In the genomic region with DNA sequence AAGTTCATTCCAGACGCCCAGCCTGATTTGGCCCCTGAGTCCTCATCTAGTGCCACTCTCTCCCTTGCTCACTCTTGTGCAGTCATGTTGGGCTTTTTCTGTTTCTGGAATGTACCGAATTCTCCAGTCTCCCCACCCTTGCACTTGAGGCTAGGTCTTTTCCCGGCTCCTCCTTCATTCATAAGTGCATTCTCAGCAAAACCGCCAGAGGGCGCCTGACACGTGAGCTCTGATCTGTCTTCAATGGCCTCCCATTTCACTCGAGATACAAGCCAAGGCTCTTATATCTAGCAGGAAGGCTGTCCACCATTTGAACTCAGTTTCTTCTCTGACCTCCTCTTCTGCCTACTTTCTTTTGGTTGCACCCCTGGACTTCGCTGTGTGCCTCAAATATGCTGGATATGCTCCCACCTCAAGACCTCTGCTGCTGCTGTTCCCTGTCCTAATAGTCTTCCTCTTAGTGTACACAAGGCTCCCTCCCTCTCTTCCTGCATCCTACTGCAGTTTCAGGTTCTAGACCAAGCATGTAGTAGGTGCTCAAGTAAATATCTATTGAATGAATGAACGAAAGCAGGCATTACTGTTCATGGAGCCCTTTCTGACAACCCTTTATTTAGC, we compare ENCODE assay signal across 8 cellular contexts.
DNase-seq lines count a peak whose midpoint lies in the region; ATAC-seq and TF ChIP-seq lines count a peak whose summit lies in the region.

No MANE protein-coding gene starts in this region.

- H3K9me3 Mint-ChIP-seq in Calu3 (ENCODE audit: low read depth, unreplicated experiment) (no peaks in the 10 kb centered on the region), endothelial cell (ENCODE audit: unreplicated experiment) (no peaks in the 10 kb centered on the region), mesothelial cell of epicardium (no peaks in the 10 kb centered on the region)
- no peaks in the 10 kb centered on the region for H3K9me3 Mint-ChIP-seq in activated CD8-positive, alpha-beta T cell treated with anti-CD3 and anti-CD28 coated beads, Interleukin-2, amount 10 ng/mL, durations not matched to agents 7 days and 5 days (ENCODE audit: insufficient read depth)

- intact Hi-C loops in Calu3 (cut with micrococcal nuclease; ENCODE audit: unreplicated experiment), result loop anchor here (1.0 kb wide), 3 partner anchors 135 to 496 kb away; no protein-coding TSS in a partner anchor

- H3K4me1 Mint-ChIP-seq in Calu3 (ENCODE audit: low read depth, unreplicated experiment), result peaks cover 11% of the 10 kb centered on the region
- no peaks in the 10 kb centered on the region for H3K4me1 Mint-ChIP-seq in activated CD8-positive, alpha-beta T cell treated with anti-CD3 and anti-CD28 coated beads, Interleukin-2, amount 10 ng/mL, durations not matched to agents 7 days and 5 days (ENCODE audit: low read depth)
- peaks cover 4% of the 10 kb centered on the region for H3K4me1 Mint-ChIP-seq in endothelial cell (ENCODE audit: unreplicated experiment)
- peaks cover 23% of the 10 kb centered on the region for H3K4me1 Mint-ChIP-seq in mesothelial cell of epicardium

- no TSS peak for BruUV-seq in Calu3 (replicated peaks; lab: Mats Ljungman, UMichigan)

- H3K36me3 Mint-ChIP-seq in Calu3 (ENCODE audit: insufficient read depth, unreplicated experiment) (no peaks in the 10 kb centered on the region), endothelial cell (ENCODE audit: low read depth, unreplicated experiment) (no peaks in the 10 kb centered on the region), mesothelial cell of epicardium (no peaks in the 10 kb centered on the region)
- H3K36me3 Mint-ChIP-seq in activated CD8-positive, alpha-beta T cell treated with anti-CD3 and anti-CD28 coated beads, Interleukin-2, amount 10 ng/mL, durations not matched to agents 7 days and 5 days (ENCODE audit: low read depth), result no peaks in the 10 kb centered on the region

- POLR2A ChIA-PET in activated CD8-positive, alpha-beta T cell treated with anti-CD3 and anti-CD28 coated beads, Interleukin-2, amount 10 ng/mL, durations not matched to agents 7 days and 5 days (lab: Charles Lee), result no interaction called here

- TF ChIP-seq CTCF in Calu3 (IDR thresholded peaks at IDR 0.05; ENCODE audit: unreplicated experiment), result peak; percentile 94
- peak; percentile 93 for TF ChIP-seq CTCF in endothelial cell (IDR thresholded peaks at IDR 0.05; ENCODE audit: unreplicated experiment)
- peak; percentile 91 for TF ChIP-seq CTCF in mesothelial cell of epicardium (IDR thresholded peaks at IDR 0.05; ENCODE audit: unreplicated experiment)

- no peaks in the 10 kb centered on the region for H3K27me3 Mint-ChIP-seq in Calu3 (ENCODE audit: unreplicated experiment)
- no peaks in the 10 kb centered on the region for H3K27me3 Mint-ChIP-seq in activated CD8-positive, alpha-beta T cell treated with anti-CD3 and anti-CD28 coated beads, Interleukin-2, amount 10 ng/mL, durations not matched to agents 7 days and 5 days (ENCODE audit: low read depth)
- peaks cover 1% of the 10 kb centered on the region for H3K27me3 Mint-ChIP-seq in endothelial cell (ENCODE audit: unreplicated experiment)
- H3K27me3 Mint-ChIP-seq in mesothelial cell of epicardium (ENCODE audit: low read depth), result no peaks in the 10 kb centered on the region

- ATAC-seq in GM19455 (IDR thresholded peaks at IDR 0.05; ENCODE audit: unreplicated experiment) (peak; percentile 95), HG03460 (IDR thresholded peaks at IDR 0.05; ENCODE audit: unreplicated experiment) (peak; percentile 99)
- ATAC-seq in activated CD8-positive, alpha-beta T cell treated with anti-CD3 and anti-CD28 coated beads, Interleukin-2, amount 10 ng/mL, durations not matched to agents 7 days and 5 days, result peak; percentile 77

- H3K4me3 Mint-ChIP-seq in Calu3 (ENCODE audit: low read depth, unreplicated experiment), result no peak overlapping the region
- H3K4me3 Mint-ChIP-seq in activated CD8-positive, alpha-beta T cell treated with anti-CD3 and anti-CD28 coated beads, Interleukin-2, amount 10 ng/mL, durations not matched to agents 7 days and 5 days, result no peak overlapping the region
- H3K4me3 Mint-ChIP-seq in endothelial cell (ENCODE audit: unreplicated experiment), result no peak overlapping the region
- H3K4me3 Mint-ChIP-seq in mesothelial cell of epicardium, result no peak overlapping the region

- peak overlapping the region; percentile 45 for H3K27ac Mint-ChIP-seq in Calu3 (ENCODE audit: unreplicated experiment)
- no peak overlapping the region for H3K27ac Mint-ChIP-seq in activated CD8-positive, alpha-beta T cell treated with anti-CD3 and anti-CD28 coated beads, Interleukin-2, amount 10 ng/mL, durations not matched to agents 7 days and 5 days
- H3K27ac Mint-ChIP-seq in endothelial cell (ENCODE audit: unreplicated experiment), result no peak overlapping the region
- H3K27ac Mint-ChIP-seq in mesothelial cell of epicardium, result peak overlapping the region; percentile 3

- DNase-seq in Calu3, result peak; percentile 82
- DNase-seq in NCI-H82 (lab: John Stamatoyannopoulos, UW), result peak; percentile 85
- peak; percentile 69 for DNase-seq in activated CD8-positive, alpha-beta T cell treated with anti-CD3 and anti-CD28 coated beads, Interleukin-2, amount 10 ng/mL, durations not matched to agents 7 days and 5 days
- peak; percentile 80 for DNase-seq in endothelial cell (ENCODE audit: low spot score)
- peak; percentile 29 to 81 for DNase-seq in mesothelial cell of epicardium (ENCODE audit: low spot score in 2 of 2, unreplicated experiment in 2 of 2)
- peak; percentile 36 for DNase-seq in stimulated activated CD8-positive, alpha-beta memory T cell treated with anti-CD3 and anti-CD28 coated beads, Interleukin-4, amount 100 ng/mL, for 24 hours (ENCODE audit: low read depth)

- CTCF ChIA-PET in Calu3 (lab: Charles Lee), result interaction anchor here (0.6 to 1.2 kb wide), 6 partner anchors 20 to 497 kb away, joined by 3 to 10 read pairs (median 4); no protein-coding TSS in a partner anchor
- CTCF ChIA-PET in activated CD8-positive, alpha-beta T cell treated with anti-CD3 and anti-CD28 coated beads, Interleukin-2, amount 10 ng/mL, durations not matched to agents 7 days and 5 days (lab: Charles Lee), result interaction anchor here (0.7 to 1.9 kb wide), 5 partner anchors 59 to 497 kb away, joined by 3 to 7 read pairs (median 6); no protein-coding TSS in a partner anchor

Comparison
In these comparisons a context has a peak if more than half of its experiments do, and no peak if none do; other contexts are left out.
1. Peak in every context shown above with its lines: DNase-seq and ATAC-seq.
2. H3K27ac Mint-ChIP-seq: peak in Calu3 (single experiment) and mesothelial cell of epicardium (single experiment); none in activated CD8-positive, alpha-beta T cell treated with anti-CD3 and anti-CD28 coated beads, Interleukin-2, amount 10 ng/mL, durations not matched to agents 7 days and 5 days (single experiment) and endothelial cell (single experiment).